ENCODE assay signal across 22 cellular contexts in genomic region chr5:17225551-17225950, GRCh38. TPM values are rescaled to one million over a fixed set of nuclear protein-coding genes. Genes with fewer than 3 reads are reported as not detected.
DNase-seq lines count a peak whose midpoint lies in the region; ATAC-seq, FAIRE-seq and TF ChIP-seq lines count a peak whose summit lies in the region.
"Had no signal": no experiment of that assay in that cellular context is flagged by ENCODE, and none has a peak within 500 bp of the region (broad histone marks: within the 10 kb centered on the region; RNA-seq: fewer than 3 reads in every experiment).

No MANE protein-coding gene starts in this region.

- no peak for TF ChIP-seq EP300 in SK-N-SH (IDR thresholded peaks at IDR 0.05; ENCODE audit: borderline replicate concordance in 1 of 2, low read depth in 1 of 2, low read length in 1 of 2)

- H3K27ac ChIP-seq in SK-N-SH (ENCODE audit: low read depth in 2 of 2, low read length in 1 of 2) (peak overlapping the region in 1 of 2 experiments; percentile 37; a peak in 1 of 4 replicates), astrocyte (ENCODE audit: low read depth, low read length) (peak overlapping the region; percentile 79)
- H3K27ac ChIP-seq: psoas muscle had no signal

- H3K4me3 ChIP-seq in SK-N-SH (ENCODE audit: low read depth in 2 of 2, low read length in 1 of 2) (no peak overlapping the region), astrocyte (ENCODE audit: insufficient read depth, low read depth, low read length) (no peak overlapping the region)
- H3K4me3 ChIP-seq: HAP-1, psoas muscle had no signal

- H3K4me2 ChIP-seq in SK-N-SH = peak overlapping the region; percentile 21; the same call in 1 of the 2 replicates
- H3K4me2 ChIP-seq in astrocyte (ENCODE audit: low read length) = peak overlapping the region; percentile 79

- no peak for ATAC-seq in SK-N-SH treated with all-trans-retinoic acid at 6 μM for 48 hours
- ATAC-seq: effector memory CD8-positive, alpha-beta T cell; natural killer cell; psoas muscle; Right ventricle myocardium inferior had no signal

- H3K36me3 Mint-ChIP-seq in astrocyte (ENCODE audit: low read depth, unreplicated experiment) (peaks cover 12% of the 10 kb centered on the region), neural crest cell (ENCODE audit: low read depth) (peaks cover 11% of the 10 kb centered on the region), CD14-positive monocyte (peaks cover 25% of the 10 kb centered on the region in 2 donors)
- H3K36me3 Mint-ChIP-seq: activated naive CD4-positive, alpha-beta T cell treated with anti-CD3 and anti-CD28 coated beads, Interleukin-2, amount 50 U/mL, for 24 hours; natural killer cell had no signal

- DNase-seq in SK-N-SH (no peak), astrocyte (ENCODE audit: low read depth) (no peak), neural crest cell (ENCODE audit: low read depth, low spot score) (no peak), H4 (ENCODE audit: low spot score) (no peak), DMS 273 (lab: John Stamatoyannopoulos, UW; ENCODE audit: unreplicated experiment) (no peak), NCI-H526 treated with DMSO at 0.1 percent for 48 hours (lab: John Stamatoyannopoulos, UW) (no peak), CD14-positive monocyte (ENCODE audit: low spot score) (no peak)
- DNase-seq: DMS 273 treated with DMSO at 0.1 percent for 48 hours; effector memory CD8-positive, alpha-beta T cell; GDM1; mesendoderm; natural killer cell; NCI-H2107; psoas muscle; stimulated activated CD4-positive, alpha-beta T cell treated with anti-CD3 and anti-CD28 coated beads, Interleukin-4, amount 100 ng/mL, for 4 hours had no signal

- peaks cover 18% of the 10 kb centered on the region for H3F3A ChIP-seq in SK-N-SH (replicated peaks; ENCODE audit: insufficient read depth)

- peaks cover 98% of the 10 kb centered on the region for H3K79me2 ChIP-seq in SK-N-SH (ENCODE audit: insufficient read depth)
- peaks cover 98% of the 10 kb centered on the region for H3K79me2 ChIP-seq in astrocyte (ENCODE audit: insufficient read depth, low read length)

- intact Hi-C loops in CD14-positive monocyte (cut with micrococcal nuclease) = loop anchor here (5.0 to 10.0 kb wide), 2 partner anchors 119 to 752 kb away; no protein-coding TSS in a partner anchor

- no peak overlapping the region for H3K9ac ChIP-seq in SK-N-SH
- peak overlapping the region; percentile 72 for H3K9ac ChIP-seq in astrocyte (ENCODE audit: low read length)

- CTCF ChIA-PET in SK-N-SH (lab: Yijun Ruan, JAX) = interaction anchor here (1.3 to 4.0 kb wide), 3 partner anchors 10 to 23 kb away, joined by 3 to 19 read pairs (median 5); no protein-coding TSS in a partner anchor

- no peaks in the 10 kb centered on the region for H3K9me3 ChIP-seq in SK-N-SH
- no peaks in the 10 kb centered on the region for H3K9me3 ChIP-seq in astrocyte (ENCODE audit: insufficient read depth, low read depth, low read length)
- H3K9me3 ChIP-seq: HAP-1, psoas muscle had no signal

- FAIRE-seq in astrocyte (lab: Jason Lieb, UNC) = no peak
- FAIRE-seq: A204.1 had no signal

- H3K27ac Mint-ChIP-seq in astrocyte (ENCODE audit: unreplicated experiment) (peak overlapping the region; percentile 89), neural crest cell (ENCODE audit: unreplicated experiment) (no peak overlapping the region), CD14-positive monocyte (peak overlapping the region in 3 of 7 donors; percentile 61 to 79 (median 64))
- H3K27ac Mint-ChIP-seq: activated CD4-positive, alpha-beta T cell treated with anti-CD3 and anti-CD28 coated beads for 36 hours; activated naive CD4-positive, alpha-beta T cell treated with anti-CD3 and anti-CD28 coated beads, Interleukin-2, amount 50 U/mL, for 24 hours; activated T-cell treated with anti-CD3 and anti-CD28 coated beads, Interleukin-2, amount 50 U/mL, for 72 hours; effector memory CD8-positive, alpha-beta T cell; natural killer cell had no signal

- TF ChIP-seq RAD21 in SK-N-SH (IDR thresholded peaks at IDR 0.05; ENCODE audit: low read length) = no peak

- H3K4me3 Mint-ChIP-seq in astrocyte (ENCODE audit: unreplicated experiment) (peak overlapping the region; percentile 73), neural crest cell (peak overlapping the region; percentile 2), CD14-positive monocyte (no peak overlapping the region)
- H3K4me3 Mint-ChIP-seq: activated CD4-positive, alpha-beta T cell treated with anti-CD3 and anti-CD28 coated beads for 36 hours; activated naive CD4-positive, alpha-beta T cell treated with anti-CD3 and anti-CD28 coated beads, Interleukin-2, amount 50 U/mL, for 24 hours; activated T-cell treated with anti-CD3 and anti-CD28 coated beads, Interleukin-2, amount 50 U/mL, for 72 hours; effector memory CD8-positive, alpha-beta T cell; natural killer cell had no signal

- H3K4me1 Mint-ChIP-seq in astrocyte (ENCODE audit: low read depth, unreplicated experiment) = peaks cover 78% of the 10 kb centered on the region
- H3K4me1 Mint-ChIP-seq in neural crest cell = peaks cover 52% of the 10 kb centered on the region
- peaks cover 67% of the 10 kb centered on the region for H3K4me1 Mint-ChIP-seq in CD14-positive monocyte
- H3K4me1 Mint-ChIP-seq: activated naive CD4-positive, alpha-beta T cell treated with anti-CD3 and anti-CD28 coated beads, Interleukin-2, amount 50 U/mL, for 24 hours; natural killer cell had no signal

- H2AFZ ChIP-seq in SK-N-SH (ENCODE audit: low read depth) (no peak overlapping the region), astrocyte (ENCODE audit: low read depth, low read length) (no peak overlapping the region)

- H3K27me3 ChIP-seq in SK-N-SH (ENCODE audit: insufficient read depth) (no peaks in the 10 kb centered on the region), astrocyte (ENCODE audit: insufficient read depth, low read length) (no peaks in the 10 kb centered on the region)

- no peaks in the 10 kb centered on the region for H3K9me2 ChIP-seq in SK-N-SH

- 98% methylated on average over 9 of the region's 9 CpGs for WGBS in SK-N-SH (ENCODE audit: low lambda C conversion rate)

- peaks cover 0 to 47% of the 10 kb centered on the region in 2 experiments; a peak in 2 of 4 replicates for H3K4me1 ChIP-seq in SK-N-SH (ENCODE audit: control insufficient read depth in 1 of 2, insufficient read depth in 2 of 2, low read depth in 1 of 2, low read length in 1 of 2)
- peaks cover 66% of the 10 kb centered on the region for H3K4me1 ChIP-seq in astrocyte (ENCODE audit: insufficient read depth, low read length)
- H3K4me1 ChIP-seq: psoas muscle had no signal

- POLR2A ChIA-PET in SK-N-SH (lab: Yijun Ruan, JAX) = no interaction called here

- H3K36me3 ChIP-seq in SK-N-SH (replicated peaks in 1 of 2; ENCODE audit: control insufficient read depth in 1 of 2, insufficient read depth in 2 of 2, low read length in 1 of 2) = peaks cover 0 to 15% of the 10 kb centered on the region in 2 experiments
- H3K36me3 ChIP-seq in astrocyte (ENCODE audit: insufficient read depth, low read length) = peaks cover 9% of the 10 kb centered on the region
- H3K36me3 ChIP-seq: HAP-1 had no signal

- H3K27me3 Mint-ChIP-seq in astrocyte (ENCODE audit: low read depth, unreplicated experiment) (no peaks in the 10 kb centered on the region), neural crest cell (ENCODE audit: low read depth) (no peaks in the 10 kb centered on the region), CD14-positive monocyte (ENCODE audit: low read depth in 3 of 3) (no peaks in the 10 kb centered on the region)
- H3K27me3 Mint-ChIP-seq: effector memory CD8-positive, alpha-beta T cell had no signal

- H3K9me3 Mint-ChIP-seq in astrocyte (ENCODE audit: unreplicated experiment) (no peaks in the 10 kb centered on the region), neural crest cell (no peaks in the 10 kb centered on the region), CD14-positive monocyte (peaks cover 0 to 3% (median 0%) of the 10 kb centered on the region in 7 donors)
- H3K9me3 Mint-ChIP-seq: activated naive CD4-positive, alpha-beta T cell treated with anti-CD3 and anti-CD28 coated beads, Interleukin-2, amount 50 U/mL, for 24 hours; activated T-cell treated with anti-CD3 and anti-CD28 coated beads, Interleukin-2, amount 50 U/mL, for 72 hours had no signal

- TF ChIP-seq CTCF in SK-N-SH (IDR thresholded peaks at IDR 0.05) = no peak
- TF ChIP-seq CTCF in astrocyte (IDR thresholded peaks at IDR 0.05; ENCODE audit: insufficient read depth, low read depth, low read length) = no peak
- no peak for TF ChIP-seq CTCF in neural crest cell (conservative IDR thresholded peaks at IDR 0.05)
- TF ChIP-seq CTCF in CD14-positive monocyte (IDR thresholded peaks at IDR 0.05) = no peak

- no peaks in the 10 kb centered on the region; the same call in 1 of the 2 replicates for H4K20me1 ChIP-seq in SK-N-SH (ENCODE audit: insufficient read depth)
- H4K20me1 ChIP-seq in astrocyte (ENCODE audit: insufficient read depth, low read length) = peaks cover 78% of the 10 kb centered on the region

TF ChIP-seq in SK-N-SH, 30 proteins besides CTCF, POLR2A, EP300 and RAD21:
- TF ChIP-seq ELF1 (IDR thresholded peaks at IDR 0.05) = no peak
- no peak for TF ChIP-seq USF1 (IDR thresholded peaks at IDR 0.05; ENCODE audit: borderline replicate concordance, low read depth)
TF ChIP-seq in SK-N-SH: peak in this region for 0.

TF ChIP-seq in SK-N-SH treated with all-trans-retinoic acid at 6 μM for 48 hours, 23 proteins besides CTCF, POLR2A, EP300 and RAD21:
- no peak for TF ChIP-seq ZC3H10 (CRISPR knock-in tag; IDR thresholded peaks at IDR 0.05)
- no peak for TF ChIP-seq ZNF8 (CRISPR knock-in tag; IDR thresholded peaks at IDR 0.05)
- no peak for TF ChIP-seq CSRNP3 (CRISPR knock-in tag; IDR thresholded peaks at IDR 0.05)
- TF ChIP-seq PPARA (CRISPR knock-in tag; IDR thresholded peaks at IDR 0.05; ENCODE audit: borderline replicate concordance) = no peak
- TF ChIP-seq ZFP3 (CRISPR knock-in tag; IDR thresholded peaks at IDR 0.05) = no peak

RNA-seq across cellular contexts. Expression of gene BASP1, which starts 8.1 kb away (rescaled TPM):
- polyA plus RNA-seq in SK-N-SH (2012; rRNA removed) (77.8 and 107 TPM in 2 replicates), CD14-positive monocyte (10 to 100 TPM; 36.6 to 61.6 TPM)
- polyA plus RNA-seq in SK-N-SH (2012; cell fraction: cytosol; rRNA removed) = 94.2 and 104 TPM in 2 replicates
- polyA plus RNA-seq in SK-N-SH (2012; cell fraction: nucleus; rRNA removed) = 33.6 and 36.0 TPM in 2 replicates
- total RNA-seq in astrocyte (260 and 273 TPM in 2 replicates), neural crest cell (99.5 and 100 TPM in 2 replicates)
- 117 and 142 TPM in 2 replicates for total RNA-seq in H4 (2014; rRNA removed; shearing (Covaris generic))

Comparison
In these comparisons a context has a peak if more than half of its experiments do, and no peak if none do; other contexts are left out.
1. H3K4me3 Mint-ChIP-seq: peak in astrocyte (single experiment) and neural crest cell (single experiment); none in CD14-positive monocyte (0 of 2).